Comparison of ENCODE assay signal across 16 cellular contexts in genomic region chr2:157523270-157524059, GRCh38.
"Had no signal": no experiment of that assay in that cellular context is flagged by ENCODE, and none has a peak within 500 bp of the region (broad histone marks: within the 10 kb centered on the region; RNA-seq: fewer than 3 reads in every experiment).

No MANE protein-coding gene starts in this region.

- H3K9me3 ChIP-seq: body of pancreas, neutrophil had no signal

- H3K36me3 ChIP-seq: neutrophil had no signal

- H3K4me3 ChIP-seq: body of pancreas, coronary artery, smooth muscle cell had no signal

- H3K27ac ChIP-seq: body of pancreas, coronary artery, foreskin keratinocyte, neutrophil had no signal

- ATAC-seq: activated CD4-positive, CD25-positive, alpha-beta regulatory T cell treated with anti-CD3 and anti-CD28 coated beads, Interleukin-2, amount 50 U/mL, for 24 hours; activated naive CD4-positive, alpha-beta T cell treated with anti-CD3 and anti-CD28 coated beads, Interleukin-2, amount 50 U/mL, for 72 hours; body of pancreas; foreskin keratinocyte; left ventricle myocardium superior; right cardiac atrium had no signal

- H3K4me2 ChIP-seq: smooth muscle cell had no signal

- DNase-seq: activated effector memory CD4-positive, alpha-beta T cell treated with Interleukin-2 at 50 U/mL for 16 hours; amniotic stem cell; body of pancreas; central memory CD4-positive, alpha-beta T cell; effector CD4-positive, alpha-beta T cell; foreskin keratinocyte; kidney; left ventricle myocardium superior; right cardiac atrium; T-helper 2 cell; trophoblast cell had no signal

- H3K27me3 ChIP-seq: body of pancreas, neutrophil had no signal

- H3K4me1 ChIP-seq: body of pancreas, foreskin keratinocyte had no signal
